18 cellular contexts compared by ENCODE assay signal in genomic region chr14:30985796-30986195, GRCh38. TPM values are rescaled to one million over a fixed set of nuclear protein-coding genes. Genes with fewer than 3 reads are reported as not detected.
DNase-seq lines count a peak whose midpoint lies in the region; ATAC-seq and TF ChIP-seq lines count a peak whose summit lies in the region.
"Had no signal": no experiment of that assay in that cellular context is flagged by ENCODE, and none has a peak within 500 bp of the region (broad histone marks: within the 10 kb centered on the region; RNA-seq: fewer than 3 reads in every experiment).

No MANE protein-coding gene starts in this region.

- H3K9me1 ChIP-seq in IMR-90 (ENCODE audit: insufficient read depth, low read length) = peaks cover 6% of the 10 kb centered on the region

- no peak overlapping the region for H2BK5ac ChIP-seq in IMR-90 (ENCODE audit: low read depth, low read length, poor library complexity, severe bottlenecking)

- H3K27ac Mint-ChIP-seq in CD4-positive, alpha-beta T cell = peak overlapping the region; percentile 3
- H3K27ac Mint-ChIP-seq in endodermal cell (peak overlapping the region; percentile 48), nephron progenitor cell (peak overlapping the region; percentile 24)

- H3K9me3 ChIP-seq in CD4-positive, alpha-beta T cell (ENCODE audit: control insufficient read depth, low read length) = no peaks in the 10 kb centered on the region
- no peaks in the 10 kb centered on the region for H3K9me3 ChIP-seq in IMR-90 (ENCODE audit: control insufficient read depth, insufficient read depth, low read length)
- no peaks in the 10 kb centered on the region for H3K9me3 ChIP-seq in endodermal cell (ENCODE audit: control insufficient read depth, low read length)
- H3K9me3 ChIP-seq in uterus = no peaks in the 10 kb centered on the region
- H3K9me3 ChIP-seq: BE2C had no signal

- CTCF ChIA-PET in CD4-positive, alpha-beta T cell (lab: Charles Lee) = interaction anchor here (1.5 kb wide), 1 partner anchor 97 kb away, joined by 4 read pairs; no protein-coding TSS in a partner anchor
- CTCF ChIA-PET in IMR-90 (lab: Yijun Ruan, JAX) = no interaction called here

- in situ Hi-C loops in IMR-90 (cut with MboI; ENCODE audit: low sequenced_read_pairs) = loop anchor here (25.0 kb wide), 1 partner anchor 377 kb away; no protein-coding TSS in a partner anchor

- H3K4me3 ChIP-seq in IMR-90 (ENCODE audit: insufficient read depth, low read depth, low read length) (no peak overlapping the region), endodermal cell (ENCODE audit: low read length) (no peak overlapping the region), uterus (no peak overlapping the region)
- H3K4me3 ChIP-seq: PC-9 had no signal

- no peak overlapping the region for H3K4ac ChIP-seq in IMR-90 (ENCODE audit: low read depth, low read length)

- no peak overlapping the region for H2AK9ac ChIP-seq in IMR-90 (replicated peaks; ENCODE audit: low read depth, low read length, poor library complexity)

- no peak overlapping the region for H2BK120ac ChIP-seq in IMR-90 (ENCODE audit: low read depth, low read length)

- no peak overlapping the region for H3K56ac ChIP-seq in IMR-90 (ENCODE audit: extremely low read depth, insufficient read depth, low read length)

- H3K14ac ChIP-seq in IMR-90 (replicated peaks; ENCODE audit: low read depth, low read length) = no peak overlapping the region

- peaks cover 5 to 67% of the 10 kb centered on the region in 2 experiments; a peak in 3 of 4 replicates for H3K79me1 ChIP-seq in IMR-90 (ENCODE audit: low read depth in 1 of 2, low read length in 2 of 2)

- no peak overlapping the region for H4K91ac ChIP-seq in IMR-90 (ENCODE audit: insufficient read depth, low read depth, low read length)

- H3K36me3 Mint-ChIP-seq in CD4-positive, alpha-beta T cell (ENCODE audit: low read depth) = no peaks in the 10 kb centered on the region
- H3K36me3 Mint-ChIP-seq in endodermal cell (ENCODE audit: low read depth) (peaks cover 11% of the 10 kb centered on the region), nephron progenitor cell (ENCODE audit: low read depth) (peaks cover 61% of the 10 kb centered on the region)

- no peak overlapping the region for H2BK20ac ChIP-seq in IMR-90 (ENCODE audit: low read depth, low read length)

- dilution Hi-C loops in IMR-90 (cut with HindIII; ENCODE audit: low sequenced_read_pairs, unreplicated experiment) = no loop called here

- no peak overlapping the region for H2AFZ ChIP-seq in IMR-90 (replicated peaks; ENCODE audit: low read length, poor library complexity)
- H2AFZ ChIP-seq: PC-9 had no signal

- no TSS peak for BruUV-seq in IMR-90 (replicated peaks; lab: Mats Ljungman, UMichigan)

- TF ChIP-seq CTCF in CD4-positive, alpha-beta T cell (IDR thresholded peaks at IDR 0.05) = no peak
- TF ChIP-seq CTCF in IMR-90 (conservative IDR thresholded peaks at IDR 0.05; ENCODE audit: low read depth, low read length) (no peak), endodermal cell (conservative IDR thresholded peaks at IDR 0.05) (no peak), nephron progenitor cell (IDR thresholded peaks at IDR 0.05) (no peak), uterus (IDR thresholded peaks at IDR 0.05) (no peak)

- H4K8ac ChIP-seq in IMR-90 (ENCODE audit: low read depth in 2 of 2, low read length in 2 of 2) = no peak overlapping the region

- no peak overlapping the region for H3K18ac ChIP-seq in IMR-90 (ENCODE audit: low read depth, low read length)

- H4K20me1 ChIP-seq in IMR-90 (ENCODE audit: insufficient read depth, low read length) = peaks cover 65% of the 10 kb centered on the region

- H3K27me3 Mint-ChIP-seq in CD4-positive, alpha-beta T cell = no peaks in the 10 kb centered on the region
- H3K27me3 Mint-ChIP-seq in endodermal cell (ENCODE audit: insufficient read depth) (no peaks in the 10 kb centered on the region), nephron progenitor cell (ENCODE audit: low read depth, poor library complexity) (no peaks in the 10 kb centered on the region)
- H3K27me3 Mint-ChIP-seq: CD4-positive, CD25-positive, alpha-beta regulatory T cell had no signal

- peaks cover 6% of the 10 kb centered on the region for H3K4me1 ChIP-seq in IMR-90 (ENCODE audit: control insufficient read depth, insufficient read depth, low read length)
- H3K4me1 ChIP-seq in endodermal cell (ENCODE audit: control insufficient read depth, insufficient read depth, low read length) = no peaks in the 10 kb centered on the region
- H3K4me1 ChIP-seq in uterus = no peaks in the 10 kb centered on the region
- H3K4me1 ChIP-seq: BE2C had no signal

- no peak overlapping the region for H3K9ac ChIP-seq in IMR-90 (ENCODE audit: low read depth, low read length)
- no peak overlapping the region for H3K9ac ChIP-seq in endodermal cell (ENCODE audit: extremely low read depth, low read length, poor library complexity, severe bottlenecking)

- H2BK15ac ChIP-seq in IMR-90 (ENCODE audit: low read depth, low read length) = no peak overlapping the region

- no peak overlapping the region for H3K4me2 ChIP-seq in IMR-90 (ENCODE audit: low read depth, low read length)
- H3K4me2 ChIP-seq: PC-9 had no signal

- intact Hi-C loops in CD4-positive, alpha-beta T cell (cut with DNase I, micrococcal nuclease) = no loop called here
- intact Hi-C loops in IMR-90 (cut with micrococcal nuclease) = loop anchor here (10.0 kb wide), 1 partner anchor 219 kb away; the partner anchor contains the start of gene HECTD1
- intact Hi-C loops in uterus (cut with DNase I; ENCODE audit: low total_unique reads) = no loop called here

- POLR2A ChIA-PET in CD4-positive, alpha-beta T cell (lab: Charles Lee) = no interaction called here
- POLR2A ChIA-PET in IMR-90 (lab: Charles Lee; ENCODE audit: unreplicated experiment) = interaction anchor here (0.5 kb wide), 1 partner anchor 41 kb away, joined by 3 read pairs; the partner anchor contains the start of gene STRN3

- no peak for TF ChIP-seq RAD21 in IMR-90 (IDR thresholded peaks at IDR 0.05; ENCODE audit: low read length)

- no peak for TF ChIP-seq POLR2A in IMR-90 (IDR thresholded peaks at IDR 0.05; ENCODE audit: low read depth, low read length)
- TF ChIP-seq POLR2A in uterus (IDR thresholded peaks at IDR 0.05) = no peak

- H2AK5ac ChIP-seq in IMR-90 (ENCODE audit: low read depth, low read length) = no peak overlapping the region

- no peak overlapping the region for H3K4me3 Mint-ChIP-seq in CD4-positive, alpha-beta T cell
- no peak overlapping the region for H3K4me3 Mint-ChIP-seq in endodermal cell
- no peak overlapping the region for H3K4me3 Mint-ChIP-seq in nephron progenitor cell
- H3K4me3 Mint-ChIP-seq: CD4-positive, CD25-positive, alpha-beta regulatory T cell had no signal

- no peak for ATAC-seq in CD4-positive, alpha-beta T cell (ENCODE audit: poor library complexity)
- ATAC-seq in IMR-90 (ENCODE audit: low read depth) (no peak), HG02759 (IDR thresholded peaks at IDR 0.05; ENCODE audit: unreplicated experiment) (no peak)

- H3K27ac ChIP-seq in CD4-positive, alpha-beta T cell (ENCODE audit: low read depth, low read length) = no peak overlapping the region
- H3K27ac ChIP-seq in IMR-90 (ENCODE audit: insufficient read depth, low read length) = no peak overlapping the region
- H3K27ac ChIP-seq in endodermal cell (ENCODE audit: low read depth, low read length) = no peak overlapping the region
- no peak overlapping the region for H3K27ac ChIP-seq in uterus
- H3K27ac ChIP-seq: HL-60, PC-9, RWPE1 had no signal

- no peaks in the 10 kb centered on the region for H3K27me3 ChIP-seq in CD4-positive, alpha-beta T cell (ENCODE audit: control insufficient read depth, insufficient read depth, low read length)
- no peaks in the 10 kb centered on the region for H3K27me3 ChIP-seq in IMR-90 (ENCODE audit: control insufficient read depth, insufficient read depth, low read length)
- H3K27me3 ChIP-seq in endodermal cell (ENCODE audit: control insufficient read depth, insufficient read depth, low read length, poor library complexity, severe bottlenecking) = no peaks in the 10 kb centered on the region
- H3K27me3 ChIP-seq in uterus = no peaks in the 10 kb centered on the region
- H3K27me3 ChIP-seq: BE2C had no signal

- H3K23ac ChIP-seq in IMR-90 (ENCODE audit: low read depth, low read length) = no peak overlapping the region

- no peak for DNase-seq in CD4-positive, alpha-beta T cell
- peak; percentile 19 for DNase-seq in IMR-90
- no peak for DNase-seq in endodermal cell
- DNase-seq in nephron progenitor cell = no peak
- DNase-seq in kidney tubule cell (ENCODE audit: low spot score) = no peak
- no peak for DNase-seq in uterus
- no peak for DNase-seq in T-helper 2 cell
- DNase-seq: BE2C; CD4-positive, CD25-positive, alpha-beta regulatory T cell; NCI-H1092 treated with DMSO at 0.1 percent for 48 hours; NCI-H146; NCI-H2029 treated with DMSO at 0.1 percent for 48 hours; NCI-H2171; PC-9; SIG-M5 had no signal

- WGBS in IMR-90 (ENCODE audit: extremely low coverage in 2 of 2, insufficient read length in 1 of 2), 2 experiments = no CpG with 5 or more reads among the region's 3 CpGs
- WGBS in endodermal cell (ENCODE audit: insufficient coverage in 1 of 2, insufficient read length in 1 of 2), 2 experiments = 87 to 100% methylated on average over 2 to 3 of the region's 3 CpGs

- H3K9me3 Mint-ChIP-seq in CD4-positive, alpha-beta T cell = no peaks in the 10 kb centered on the region
- H3K9me3 Mint-ChIP-seq in endodermal cell (peaks cover 2% of the 10 kb centered on the region), nephron progenitor cell (peaks cover 7% of the 10 kb centered on the region)
- H3K9me3 Mint-ChIP-seq: CD4-positive, CD25-positive, alpha-beta regulatory T cell had no signal

- peaks cover 26% of the 10 kb centered on the region for H3K4me1 Mint-ChIP-seq in CD4-positive, alpha-beta T cell (ENCODE audit: low read depth)
- H3K4me1 Mint-ChIP-seq in endodermal cell (peaks cover 5% of the 10 kb centered on the region), nephron progenitor cell (no peaks in the 10 kb centered on the region)

- no peak overlapping the region for H4K5ac ChIP-seq in IMR-90 (ENCODE audit: low read depth, low read length)

- H3K36me3 ChIP-seq in IMR-90 (ENCODE audit: control insufficient read depth, insufficient read depth, low read length) = no peaks in the 10 kb centered on the region
- peaks cover 13% of the 10 kb centered on the region for H3K36me3 ChIP-seq in endodermal cell (ENCODE audit: control insufficient read depth, insufficient read depth, low read length)
- no peaks in the 10 kb centered on the region for H3K36me3 ChIP-seq in uterus
- H3K36me3 ChIP-seq: BE2C had no signal

RNA-seq across cellular contexts. Expression of gene AP4S1, which starts 39.7 kb away (rescaled TPM):
- 10 to 100 TPM in 1 of 2 experiments, 1 to 10 TPM in 1; 9.8 to 12.1 TPM for total RNA-seq in CD4-positive, alpha-beta T cell
- total RNA-seq in IMR-90 (2012; rRNA removed) (4.5 and 5.8 TPM in 2 replicates), endodermal cell (10 to 100 TPM in 1 of 2 donors, 1 to 10 TPM in 1; 7.6 to 11.1 TPM), uterus (10 to 100 TPM in 2 of 4 donors, 1 to 10 TPM in 2; 2.3 to 30.4 (median 9.9) TPM)
- polyA plus RNA-seq in IMR-90 (2012; rRNA removed) = 2.5 and 2.7 TPM in 2 replicates
- 0.98 and 1.5 TPM in 2 replicates for polyA plus RNA-seq in IMR-90 (2012; cell fraction: cytosol; rRNA removed)
- polyA plus RNA-seq in IMR-90 (2012; cell fraction: nucleus; rRNA removed; ENCODE audit: low replicate concordance) = 1.9 and 4.1 TPM in 2 replicates
- 4.0 TPM for polyA plus RNA-seq in endodermal cell (2013, experiment 1 of 2)
- polyA plus RNA-seq in endodermal cell (2013, experiment 2 of 2) = 5.1 TPM

RNA-seq across cellular contexts. Expression of gene STRN3, which starts 40.4 kb away (rescaled TPM):
- 10 to 100 TPM; 15.1 to 16.9 TPM for total RNA-seq in CD4-positive, alpha-beta T cell
- total RNA-seq in IMR-90 (2012; rRNA removed) = 66.9 and 78.7 TPM in 2 replicates
- 8.3 and 10.8 TPM in 2 replicates for polyA plus RNA-seq in IMR-90 (2012; rRNA removed)
- polyA plus RNA-seq in IMR-90 (2012; cell fraction: cytosol; rRNA removed) = 1.9 and 2.4 TPM in 2 replicates
- 3.3 and 21.0 TPM in 2 replicates for polyA plus RNA-seq in IMR-90 (2012; cell fraction: nucleus; rRNA removed; ENCODE audit: low replicate concordance)
- 10 to 100 TPM; 56.5 to 58.9 TPM for total RNA-seq in endodermal cell
- 39.3 TPM for polyA plus RNA-seq in endodermal cell (2013, experiment 1 of 2)
- polyA plus RNA-seq in endodermal cell (2013, experiment 2 of 2) = 36.0 TPM
- total RNA-seq in uterus = 10 to 100 TPM; 25.9 to 82.0 (median 65.0) TPM
